8 cellular contexts compared by ENCODE assay signal in the genomic region with DNA sequence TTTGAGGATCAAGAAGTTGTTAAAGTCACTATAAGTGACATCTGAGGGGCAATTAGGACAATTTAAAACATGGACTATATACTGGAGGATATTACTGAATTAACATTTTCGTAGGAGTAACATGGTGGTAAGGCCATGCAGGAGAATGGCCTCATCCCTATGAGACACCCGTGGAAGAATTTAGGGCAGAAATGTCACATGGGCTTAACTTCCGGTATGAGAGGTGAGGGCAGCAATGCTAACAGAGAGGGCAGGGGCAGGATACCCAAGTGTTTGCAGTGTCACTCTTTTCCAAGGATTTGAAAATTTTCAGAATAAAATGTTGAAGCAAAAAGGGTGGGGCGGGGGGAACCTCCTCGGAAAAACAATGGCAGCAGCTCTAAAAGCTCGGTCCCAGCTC. TPM values are rescaled to one million over a fixed set of nuclear protein-coding genes. Genes with fewer than 3 reads are reported as not detected.
DNase-seq lines count a peak whose midpoint lies in the region; ATAC-seq and TF ChIP-seq lines count a peak whose summit lies in the region.

No MANE protein-coding gene starts in this region.

- peaks cover 29% of the 10 kb centered on the region for H3K36me3 Mint-ChIP-seq in effector memory CD8-positive, alpha-beta T cell (ENCODE audit: insufficient read depth)

- peak; percentile 20 for DNase-seq in MG63
- DNase-seq in effector memory CD8-positive, alpha-beta T cell: no peak
- peak; percentile 72 for DNase-seq in osteoblast (ENCODE audit: insufficient read length, low spot score, missing footprints)
- DNase-seq in COR-L47 (lab: John Stamatoyannopoulos, UW): no peak
- DNase-seq in posterior vena cava (ENCODE audit: low spot score): no peak
- DNase-seq in erythroblast (lab: John Stamatoyannopoulos, UW): no peak

- peaks cover 97 to 100% (median 98%) of the 10 kb centered on the region in 11 experiments for H4K20me1 ChIP-seq in BLaER1 treated with 17β-estradiol and CSF1 and Interleukin-3, amounts not matched to agents 10 nM and 100 nM
- H4K20me1 ChIP-seq in osteoblast (ENCODE audit: insufficient read depth, low read length): peaks cover 62% of the 10 kb centered on the region

- H3K4me1 Mint-ChIP-seq in effector memory CD8-positive, alpha-beta T cell (ENCODE audit: low read depth in 2 of 2): peaks cover 70 to 73% of the 10 kb centered on the region in 2 donors

- no peak overlapping the region for H2AFZ ChIP-seq in osteoblast (ENCODE audit: low read length)

- no peaks in the 10 kb centered on the region for H3K9me3 ChIP-seq in BLaER1 treated with 17β-estradiol and CSF1 and Interleukin-3, amounts not matched to agents 10 nM and 100 nM (replicated peaks in 1 of 11)
- H3K9me3 ChIP-seq in MG63: no peaks in the 10 kb centered on the region
- H3K9me3 ChIP-seq in osteoblast (ENCODE audit: low read depth, low read length): no peaks in the 10 kb centered on the region

- peak overlapping the region in 3 of 11 experiments; percentile 15 to 51 (median 42); a peak in 6 of 22 replicates for H3K9ac ChIP-seq in BLaER1 treated with 17β-estradiol and CSF1 and Interleukin-3, amounts not matched to agents 10 nM and 100 nM

- peak overlapping the region; percentile 90 to 92 for H3K27ac Mint-ChIP-seq in effector memory CD8-positive, alpha-beta T cell

- no peak for ATAC-seq in effector memory CD8-positive, alpha-beta T cell (replicated peaks)
- ATAC-seq in HG03135 (IDR thresholded peaks at IDR 0.05; ENCODE audit: unreplicated experiment): no peak

- H3K27ac ChIP-seq in BLaER1 treated with 17β-estradiol and CSF1 and Interleukin-3, amounts not matched to agents 10 nM and 100 nM: peak overlapping the region in 8 of 11 experiments; percentile 22 to 67 (median 47); a peak in 12 of 22 replicates
- peak overlapping the region; percentile 84 for H3K27ac ChIP-seq in osteoblast (ENCODE audit: low read depth, low read length)

- H3K79me2 ChIP-seq in osteoblast (ENCODE audit: insufficient read depth, low read length): peaks cover 82% of the 10 kb centered on the region

- H3K4me2 ChIP-seq in BLaER1 treated with 17β-estradiol and CSF1 and Interleukin-3, amounts not matched to agents 10 nM and 100 nM: peak overlapping the region; percentile 81 to 94 (median 90)
- H3K4me2 ChIP-seq in osteoblast (ENCODE audit: insufficient read depth, low read length): peak overlapping the region; percentile 70

- H3K9me3 Mint-ChIP-seq in effector memory CD8-positive, alpha-beta T cell: no peaks in the 10 kb centered on the region

- H3K27me3 Mint-ChIP-seq in effector memory CD8-positive, alpha-beta T cell: no peaks in the 10 kb centered on the region

- peaks cover 67 to 95% (median 91%) of the 10 kb centered on the region in 10 experiments for H3K4me1 ChIP-seq in BLaER1 treated with 17β-estradiol and CSF1 and Interleukin-3, amounts not matched to agents 10 nM and 100 nM
- H3K4me1 ChIP-seq in osteoblast (ENCODE audit: insufficient read depth, low read length): peaks cover 35% of the 10 kb centered on the region

- TF ChIP-seq CTCF in osteoblast (IDR thresholded peaks at IDR 0.05; ENCODE audit: extremely low read depth, low read depth, low read length): no peak

- H3K36me3 ChIP-seq in BLaER1 treated with 17β-estradiol and CSF1 and Interleukin-3, amounts not matched to agents 10 nM and 100 nM: peaks cover 10 to 39% (median 23%) of the 10 kb centered on the region in 11 experiments; a peak in 21 of 22 replicates
- H3K36me3 ChIP-seq in MG63: peaks cover 9% of the 10 kb centered on the region
- H3K36me3 ChIP-seq in osteoblast (ENCODE audit: insufficient read depth, low read length): peaks cover 15% of the 10 kb centered on the region

- peak overlapping the region; percentile 53 to 60 for H3K4me3 Mint-ChIP-seq in effector memory CD8-positive, alpha-beta T cell

- intact Hi-C loops in posterior vena cava (cut with DNase I): no loop called here

- no peak for TF ChIP-seq POLR2A in erythroblast (IDR thresholded peaks at IDR 0.05; ENCODE audit: low read length)

- no peak overlapping the region for H3K4me3 ChIP-seq in BLaER1 treated with 17β-estradiol and CSF1 and Interleukin-3, amounts not matched to agents 10 nM and 100 nM
- no peak overlapping the region for H3K4me3 ChIP-seq in MG63
- H3K4me3 ChIP-seq in osteoblast (ENCODE audit: insufficient read depth, low read length): no peak overlapping the region

- no peaks in the 10 kb centered on the region for H3K27me3 ChIP-seq in BLaER1 treated with 17β-estradiol and CSF1 and Interleukin-3, amounts not matched to agents 10 nM and 100 nM
- H3K27me3 ChIP-seq in MG63 (no peaks in the 10 kb centered on the region), osteoblast (ENCODE audit: insufficient read depth, low read length) (no peaks in the 10 kb centered on the region)

RNA-seq across cellular contexts. Expression of gene RANBP3, which starts 23.6 kb away (rescaled TPM):
- 43.4 and 54.4 TPM in 2 replicates for total RNA-seq in MG63 (2014; rRNA removed; shearing (Covaris generic); ENCODE audit: low replicate concordance)
- total RNA-seq in osteoblast (40.5 and 42.1 TPM in 2 replicates), posterior vena cava (10 to 100 TPM; 48.3 to 55.4 TPM)

RNA-seq across cellular contexts. Expression of gene CAPS, which starts 40.2 kb away (rescaled TPM):
- 0.30 and 0.36 TPM in 2 replicates for total RNA-seq in MG63 (2014; rRNA removed; shearing (Covaris generic); ENCODE audit: low replicate concordance)
- total RNA-seq in osteoblast (10.6 and 18.1 TPM in 2 replicates), posterior vena cava (1 to 10 TPM; 3.8 to 8.5 TPM)

RNA-seq across cellular contexts. Expression of gene VMAC, which starts 49.6 kb away (rescaled TPM):
- total RNA-seq in MG63 (2014; rRNA removed; shearing (Covaris generic); ENCODE audit: low replicate concordance): 1.8 and 4.5 TPM in 2 replicates
- total RNA-seq in osteoblast (12.3 and 12.7 TPM in 2 replicates), posterior vena cava (1 to 10 TPM; 2.4 to 5.0 TPM)

RNA-seq across cellular contexts. Expression of gene NDUFA11, which starts 50.7 kb away (rescaled TPM):
- 105 and 257 TPM in 2 replicates for total RNA-seq in MG63 (2014; rRNA removed; shearing (Covaris generic); ENCODE audit: low replicate concordance)
- total RNA-seq in osteoblast: 235 and 265 TPM in 2 replicates
- 100 to 1,000 TPM; 161 to 193 TPM for total RNA-seq in posterior vena cava

Comparison
In these comparisons a context has a peak if more than half of its experiments do, and no peak if none do; other contexts are left out.
1. DNase-seq: peak in MG63 (single experiment) and osteoblast (single experiment); none in effector memory CD8-positive, alpha-beta T cell (0 of 3), COR-L47 (single experiment), posterior vena cava (single experiment) and erythroblast (0 of 2).